Comparison of ENCODE assay signal across 33 cellular contexts in genomic region chr20:20578838-20579237, GRCh38.
"Had no signal": no experiment of that assay in that cellular context is flagged by ENCODE, and none has a peak within 500 bp of the region (broad histone marks: within the 10 kb centered on the region; RNA-seq: fewer than 3 reads in every experiment).

No MANE protein-coding gene starts in this region.

- H3K27ac ChIP-seq: neutrophil, parathyroid adenoma, psoas muscle, skin epidermis, spleen, suprapubic skin, tibial artery, transverse colon, upper lobe of right lung, uterus had no signal

- DNase-seq: naive thymus-derived CD8-positive, alpha-beta T cell; nephron progenitor cell; occipital lobe; ovary; posterior cingulate gyrus; psoas muscle; right cardiac atrium; spleen; stimulated activated CD4-positive, alpha-beta T cell treated with anti-CD3 and anti-CD28 coated beads, Interleukin-12 subunit alpha, Interleukin-12 subunit beta, amount 100 ng/mL, for 4 hours; stimulated activated CD4-positive, alpha-beta T cell treated with anti-CD3 and anti-CD28 coated beads, Interleukin-1b, Interleukin-23, amount 100 ng/mL, for 48 hours; stimulated activated CD4-positive, alpha-beta T cell treated with anti-CD3 and anti-CD28 coated beads, Interleukin-4, amount 100 ng/mL, for 1 hour; stimulated activated CD4-positive, alpha-beta T cell treated with anti-CD3 and anti-CD28 coated beads, Interleukin-4, amount 100 ng/mL, for 4 hours; stimulated activated CD8-positive, alpha-beta memory T cell treated with anti-CD3 and anti-CD28 coated beads, Interleukin-4, amount 100 ng/mL, for 48 hours; stimulated activated naive CD4-positive, alpha-beta T cell; stimulated activated naive CD8-positive, alpha-beta T cell treated with anti-CD3 and anti-CD28 coated beads, Interleukin-15, amount 100 ng/mL, for 72 hours; stimulated activated naive CD8-positive, alpha-beta T cell treated with anti-CD3 and anti-CD28 coated beads, Interleukin-15, Interleukin-2, amounts not matched to agents 100 U/mL and 50 U/mL, for 24 hours; substantia nigra; tibial artery; transverse colon; upper lobe of right lung; uterus had no signal

- H3K9me3 ChIP-seq: neutrophil, ovary, psoas muscle, spleen, suprapubic skin, testis, tibial artery, transverse colon, upper lobe of right lung, uterus had no signal

- H3K27me3 ChIP-seq: neutrophil, ovary, spleen, suprapubic skin, testis, tibial artery, transverse colon, upper lobe of right lung, uterus had no signal

- H3K79me2 ChIP-seq: parathyroid adenoma had no signal

- H2AFZ ChIP-seq: parathyroid adenoma had no signal

- H3K4me2 ChIP-seq: smooth muscle cell had no signal

- H3K4me3 Mint-ChIP-seq: naive thymus-derived CD8-positive, alpha-beta T cell; natural killer cell treated with Interleukin-12 subunit alpha and Interleukin-12 subunit beta and Interleukin-15 and Interleukin-18, amount 100 ng/mL, for 72 hours; nephron progenitor cell; neural crest cell; stimulated activated memory B cell treated with anti-CD40 and anti-IgM and Interleukin-4, amounts not matched to agents 10 μg/mL and 1 μg/mL and 100 μg/mL, for 72 hours; stimulated activated naive CD8-positive, alpha-beta T cell treated with anti-CD3 and anti-CD28 coated beads, Interleukin-15, amount 100 ng/mL, for 72 hours; type B pancreatic cell had no signal

- H3K4me1 ChIP-seq: parathyroid adenoma, psoas muscle, spleen, suprapubic skin, tibial artery, transverse colon, upper lobe of right lung, uterus had no signal

- ATAC-seq: naive thymus-derived CD8-positive, alpha-beta T cell; natural killer cell treated with Interleukin-12 subunit alpha and Interleukin-12 subunit beta and Interleukin-15 and Interleukin-18, amount 100 ng/mL, for 72 hours; psoas muscle; right cardiac atrium; sciatic nerve; stimulated activated memory B cell treated with anti-CD40 and anti-IgM and Interleukin-4, amounts not matched to agents 10 μg/mL and 1 μg/mL and 100 μg/mL, for 72 hours; stimulated activated naive CD8-positive, alpha-beta T cell treated with anti-CD3 and anti-CD28 coated beads, Interleukin-15, amount 100 ng/mL, for 72 hours; stimulated activated naive CD8-positive, alpha-beta T cell treated with anti-CD3 and anti-CD28 coated beads, Interleukin-15, Interleukin-2, amounts not matched to agents 100 U/mL and 50 U/mL, for 24 hours; upper lobe of right lung had no signal

- H3K4me3 ChIP-seq: ovary, psoas muscle, skin epidermis, smooth muscle cell, spleen, suprapubic skin, testis, tibial artery, transverse colon, upper lobe of right lung, uterus had no signal

- H3K27me3 Mint-ChIP-seq: naive thymus-derived CD8-positive, alpha-beta T cell; natural killer cell treated with Interleukin-12 subunit alpha and Interleukin-12 subunit beta and Interleukin-15 and Interleukin-18, amount 100 ng/mL, for 72 hours; progenitor cell of endocrine pancreas; stimulated activated memory B cell treated with anti-CD40 and anti-IgM and Interleukin-4, amounts not matched to agents 10 μg/mL and 1 μg/mL and 100 μg/mL, for 72 hours; stimulated activated naive CD8-positive, alpha-beta T cell treated with anti-CD3 and anti-CD28 coated beads, Interleukin-15, amount 100 ng/mL, for 72 hours; type B pancreatic cell had no signal

- H3K36me3 ChIP-seq: ovary, uterus had no signal

- H3K27ac Mint-ChIP-seq: naive thymus-derived CD8-positive, alpha-beta T cell; natural killer cell treated with Interleukin-12 subunit alpha and Interleukin-12 subunit beta and Interleukin-15 and Interleukin-18, amount 100 ng/mL, for 72 hours; nephron progenitor cell; stimulated activated memory B cell treated with anti-CD40 and anti-IgM and Interleukin-4, amounts not matched to agents 10 μg/mL and 1 μg/mL and 100 μg/mL, for 72 hours; type B pancreatic cell had no signal

- H3K4me1 Mint-ChIP-seq: nephron progenitor cell; neural crest cell; stimulated activated memory B cell treated with anti-CD40 and anti-IgM and Interleukin-4, amounts not matched to agents 10 μg/mL and 1 μg/mL and 100 μg/mL, for 72 hours had no signal

- H3K9me3 Mint-ChIP-seq: naive thymus-derived CD8-positive, alpha-beta T cell; natural killer cell treated with Interleukin-12 subunit alpha and Interleukin-12 subunit beta and Interleukin-15 and Interleukin-18, amount 100 ng/mL, for 72 hours; nephron progenitor cell; neural crest cell; stimulated activated memory B cell treated with anti-CD40 and anti-IgM and Interleukin-4, amounts not matched to agents 10 μg/mL and 1 μg/mL and 100 μg/mL, for 72 hours; stimulated activated naive CD8-positive, alpha-beta T cell treated with anti-CD3 and anti-CD28 coated beads, Interleukin-15, amount 100 ng/mL, for 72 hours; type B pancreatic cell had no signal

- H3K9ac ChIP-seq: parathyroid adenoma had no signal
